Comparison of ENCODE assay signal across 12 cellular contexts in genomic region chr12:104890463-104891096, GRCh38.
DNase-seq lines count a peak whose midpoint lies in the region; ATAC-seq and TF ChIP-seq lines count a peak whose summit lies in the region.
"Had no signal": no experiment of that assay in that cellular context is flagged by ENCODE, and none has a peak within 500 bp of the region (broad histone marks: within the 10 kb centered on the region; RNA-seq: fewer than 3 reads in every experiment).

No MANE protein-coding gene starts in this region.

- no peaks in the 10 kb centered on the region for H3K27me3 Mint-ChIP-seq in activated CD4-positive, alpha-beta memory T cell treated with anti-CD3 and anti-CD28 coated beads for 36 hours
- no peaks in the 10 kb centered on the region for H3K27me3 Mint-ChIP-seq in activated CD4-positive, alpha-beta memory T cell treated with anti-CD3 and anti-CD28 coated beads, Interleukin-2, amount 10 ng/mL, durations not matched to agents 7 days and 5 days
- no peaks in the 10 kb centered on the region for H3K27me3 Mint-ChIP-seq in endothelial cell (ENCODE audit: unreplicated experiment)

- CTCF ChIA-PET in activated CD4-positive, alpha-beta memory T cell treated with anti-CD3 and anti-CD28 coated beads for 36 hours (lab: Charles Lee): no interaction called here
- CTCF ChIA-PET in activated CD4-positive, alpha-beta memory T cell treated with anti-CD3 and anti-CD28 coated beads, Interleukin-2, amount 10 ng/mL, durations not matched to agents 7 days and 5 days (lab: Charles Lee): no interaction called here

- POLR2A ChIA-PET in activated CD4-positive, alpha-beta memory T cell treated with anti-CD3 and anti-CD28 coated beads for 36 hours (lab: Charles Lee): interaction anchor here (0.8 kb wide), 1 partner anchor 143 kb away, joined by 3 read pairs; no protein-coding TSS in a partner anchor
- POLR2A ChIA-PET in activated CD4-positive, alpha-beta memory T cell treated with anti-CD3 and anti-CD28 coated beads, Interleukin-2, amount 10 ng/mL, durations not matched to agents 7 days and 5 days (lab: Charles Lee): no interaction called here

- peaks cover 13% of the 10 kb centered on the region for H3K4me1 Mint-ChIP-seq in activated CD4-positive, alpha-beta memory T cell treated with anti-CD3 and anti-CD28 coated beads for 36 hours (ENCODE audit: low read depth)
- peaks cover 7% of the 10 kb centered on the region for H3K4me1 Mint-ChIP-seq in activated CD4-positive, alpha-beta memory T cell treated with anti-CD3 and anti-CD28 coated beads, Interleukin-2, amount 10 ng/mL, durations not matched to agents 7 days and 5 days
- H3K4me1 Mint-ChIP-seq in stimulated activated effector memory CD8-positive, alpha-beta T cell treated with anti-CD3 and anti-CD28 coated beads, Interleukin-12 subunit alpha, Interleukin-12 subunit beta, amount 100 ng/mL, for 72 hours: peaks cover 15% of the 10 kb centered on the region
- no peaks in the 10 kb centered on the region for H3K4me1 Mint-ChIP-seq in endothelial cell (ENCODE audit: unreplicated experiment)

- no peak overlapping the region for H3K4me3 Mint-ChIP-seq in activated CD4-positive, alpha-beta memory T cell treated with anti-CD3 and anti-CD28 coated beads for 36 hours
- no peak overlapping the region for H3K4me3 Mint-ChIP-seq in activated CD4-positive, alpha-beta memory T cell treated with anti-CD3 and anti-CD28 coated beads, Interleukin-2, amount 10 ng/mL, durations not matched to agents 7 days and 5 days
- peak overlapping the region; percentile 23 for H3K4me3 Mint-ChIP-seq in stimulated activated effector memory CD8-positive, alpha-beta T cell treated with anti-CD3 and anti-CD28 coated beads, Interleukin-12 subunit alpha, Interleukin-12 subunit beta, amount 100 ng/mL, for 72 hours
- H3K4me3 Mint-ChIP-seq in endothelial cell (ENCODE audit: unreplicated experiment): no peak overlapping the region

- peak overlapping the region; percentile 46 for H3K27ac Mint-ChIP-seq in activated CD4-positive, alpha-beta memory T cell treated with anti-CD3 and anti-CD28 coated beads for 36 hours
- no peak overlapping the region for H3K27ac Mint-ChIP-seq in activated CD4-positive, alpha-beta memory T cell treated with anti-CD3 and anti-CD28 coated beads, Interleukin-2, amount 10 ng/mL, durations not matched to agents 7 days and 5 days
- peak overlapping the region; percentile 75 for H3K27ac Mint-ChIP-seq in stimulated activated effector memory CD8-positive, alpha-beta T cell treated with anti-CD3 and anti-CD28 coated beads, Interleukin-12 subunit alpha, Interleukin-12 subunit beta, amount 100 ng/mL, for 72 hours
- H3K27ac Mint-ChIP-seq in endothelial cell (ENCODE audit: unreplicated experiment): no peak overlapping the region

- TF ChIP-seq CTCF in endothelial cell (IDR thresholded peaks at IDR 0.05; ENCODE audit: unreplicated experiment): no peak

- no peaks in the 10 kb centered on the region for H3K36me3 Mint-ChIP-seq in activated CD4-positive, alpha-beta memory T cell treated with anti-CD3 and anti-CD28 coated beads for 36 hours
- H3K36me3 Mint-ChIP-seq in activated CD4-positive, alpha-beta memory T cell treated with anti-CD3 and anti-CD28 coated beads, Interleukin-2, amount 10 ng/mL, durations not matched to agents 7 days and 5 days (ENCODE audit: low read depth): peaks cover 2% of the 10 kb centered on the region
- H3K36me3 Mint-ChIP-seq in stimulated activated effector memory CD8-positive, alpha-beta T cell treated with anti-CD3 and anti-CD28 coated beads, Interleukin-12 subunit alpha, Interleukin-12 subunit beta, amount 100 ng/mL, for 72 hours: no peaks in the 10 kb centered on the region
- no peaks in the 10 kb centered on the region for H3K36me3 Mint-ChIP-seq in endothelial cell (ENCODE audit: low read depth, unreplicated experiment)

- intact Hi-C loops in activated CD4-positive, alpha-beta memory T cell treated with anti-CD3 and anti-CD28 coated beads for 36 hours (cut with micrococcal nuclease): loop anchor here (1.0 kb wide), 1 partner anchor 40 kb away; no protein-coding TSS in a partner anchor

- no peaks in the 10 kb centered on the region for H3K9me3 Mint-ChIP-seq in activated CD4-positive, alpha-beta memory T cell treated with anti-CD3 and anti-CD28 coated beads for 36 hours
- no peaks in the 10 kb centered on the region for H3K9me3 Mint-ChIP-seq in activated CD4-positive, alpha-beta memory T cell treated with anti-CD3 and anti-CD28 coated beads, Interleukin-2, amount 10 ng/mL, durations not matched to agents 7 days and 5 days
- H3K9me3 Mint-ChIP-seq in stimulated activated effector memory CD8-positive, alpha-beta T cell treated with anti-CD3 and anti-CD28 coated beads, Interleukin-12 subunit alpha, Interleukin-12 subunit beta, amount 100 ng/mL, for 72 hours: no peaks in the 10 kb centered on the region
- H3K9me3 Mint-ChIP-seq in endothelial cell (ENCODE audit: unreplicated experiment): no peaks in the 10 kb centered on the region

- ATAC-seq in GM21619 (IDR thresholded peaks at IDR 0.05; ENCODE audit: unreplicated experiment): peak; percentile 54
- ATAC-seq in stimulated activated effector memory CD8-positive, alpha-beta T cell treated with anti-CD3 and anti-CD28 coated beads, Interleukin-12 subunit alpha, Interleukin-12 subunit beta, amount 100 ng/mL, for 72 hours: peak; percentile 92
- ATAC-seq: gastrocnemius medialis had no signal

- DNase-seq in activated CD4-positive, alpha-beta memory T cell treated with anti-CD3 and anti-CD28 coated beads for 36 hours: peak; percentile 23
- no peak for DNase-seq in activated CD4-positive, alpha-beta memory T cell treated with anti-CD3 and anti-CD28 coated beads, Interleukin-2, amount 10 ng/mL, durations not matched to agents 7 days and 5 days
- peak; percentile 18 for DNase-seq in RKO (ENCODE audit: low spot score)
- no peak for DNase-seq in stimulated activated effector memory CD8-positive, alpha-beta T cell treated with anti-CD3 and anti-CD28 coated beads, Interleukin-12 subunit alpha, Interleukin-12 subunit beta, amount 100 ng/mL, for 72 hours (ENCODE audit: low spot score in 2 of 2)
- no peak for DNase-seq in globus pallidus (ENCODE audit: low spot score)
- DNase-seq in A172 (ENCODE audit: low spot score): no peak
- no peak for DNase-seq in endothelial cell (ENCODE audit: low spot score)
- DNase-seq: gastrocnemius medialis, NCI-H1092, NCI-H446 treated with DMSO at 0.1 percent for 48 hours, Peyer's patch had no signal

Comparison
In these comparisons a context has a peak if more than half of its experiments do, and no peak if none do; other contexts are left out.
1. DNase-seq: peak in activated CD4-positive, alpha-beta memory T cell treated with anti-CD3 and anti-CD28 coated beads for 36 hours (single experiment) and RKO (single experiment); none in activated CD4-positive, alpha-beta memory T cell treated with anti-CD3 and anti-CD28 coated beads, Interleukin-2, amount 10 ng/mL, durations not matched to agents 7 days and 5 days (single experiment), stimulated activated effector memory CD8-positive, alpha-beta T cell treated with anti-CD3 and anti-CD28 coated beads, Interleukin-12 subunit alpha, Interleukin-12 subunit beta, amount 100 ng/mL, for 72 hours (0 of 2), globus pallidus (single experiment), A172 (single experiment) and endothelial cell (single experiment).
2. H3K27ac Mint-ChIP-seq: peak in activated CD4-positive, alpha-beta memory T cell treated with anti-CD3 and anti-CD28 coated beads for 36 hours (single experiment) and stimulated activated effector memory CD8-positive, alpha-beta T cell treated with anti-CD3 and anti-CD28 coated beads, Interleukin-12 subunit alpha, Interleukin-12 subunit beta, amount 100 ng/mL, for 72 hours (single experiment); none in activated CD4-positive, alpha-beta memory T cell treated with anti-CD3 and anti-CD28 coated beads, Interleukin-2, amount 10 ng/mL, durations not matched to agents 7 days and 5 days (single experiment) and endothelial cell (single experiment).